In the genomic region with DNA sequence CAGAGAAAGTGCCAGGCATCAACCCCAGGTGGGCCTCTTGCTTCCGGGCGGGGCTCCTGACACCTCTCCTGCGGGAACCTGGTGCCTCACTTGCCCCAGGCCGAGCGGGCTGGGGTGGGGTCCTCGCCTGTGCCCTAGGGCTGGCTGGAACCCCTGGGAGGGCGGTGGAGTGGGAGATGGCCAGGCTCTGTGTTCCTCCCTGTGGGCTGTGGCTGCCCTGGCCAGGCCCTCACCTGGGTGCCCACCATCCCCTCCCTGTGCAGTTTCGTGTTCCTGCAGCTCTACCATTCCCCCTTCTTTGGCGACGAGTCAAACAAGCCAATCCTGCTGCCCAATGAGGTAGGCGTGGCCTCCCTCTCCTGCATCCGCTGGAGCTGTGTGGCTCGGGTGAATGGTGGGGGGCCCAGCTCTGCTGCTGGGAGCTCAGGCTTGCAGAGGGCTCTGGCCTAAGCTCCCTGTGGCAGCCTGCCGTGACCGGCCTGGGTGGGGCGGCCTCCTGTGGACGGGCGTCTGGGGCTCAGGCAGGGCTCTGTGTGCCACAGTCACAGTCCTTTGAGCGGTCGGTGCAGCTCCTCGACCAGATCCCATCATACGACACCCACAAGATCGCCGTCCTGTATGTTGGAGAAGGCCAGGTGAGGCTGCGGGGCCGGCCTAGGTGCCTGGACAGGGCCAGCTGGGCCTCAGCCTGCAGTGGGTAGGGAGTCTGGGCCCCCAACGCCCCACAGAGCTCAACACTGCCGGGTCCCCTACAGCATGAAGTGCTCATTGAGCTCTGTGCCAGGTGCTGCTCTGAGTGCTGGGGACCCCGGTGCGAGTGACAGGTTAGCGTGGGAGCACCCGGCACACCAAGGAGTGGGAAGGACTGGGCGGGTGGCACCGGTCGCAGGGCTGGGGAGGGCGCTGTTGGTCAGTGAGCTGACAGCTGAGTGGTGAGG, we compare ENCODE assay signal across 18 cellular contexts.
"Had no signal": no experiment of that assay in that cellular context is flagged by ENCODE, and none has a peak within 500 bp of the region (broad histone marks: within the 10 kb centered on the region; RNA-seq: fewer than 3 reads in every experiment).

No MANE protein-coding gene starts in this region.

- H3K27me3 ChIP-seq: ascending aorta, esophagus muscularis mucosa had no signal

- H3K9me3 Mint-ChIP-seq: activated CD4-positive, alpha-beta T cell treated with anti-CD3 and anti-CD28 coated beads, Interleukin-2, amount 10 ng/mL, durations not matched to agents 24 days and 14 days; activated T-cell treated with anti-CD3 and anti-CD28 coated beads, Interleukin-2, amount 50 U/mL, for 72 hours; natural killer cell treated with Interleukin-12 subunit alpha and Interleukin-12 subunit beta and Interleukin-15 and Interleukin-18, amount 100 ng/mL, for 72 hours had no signal

- H3K4me1 Mint-ChIP-seq: activated CD4-positive, alpha-beta T cell treated with anti-CD3 and anti-CD28 coated beads, Interleukin-2, amount 10 ng/mL, durations not matched to agents 24 days and 14 days had no signal

- H3K27ac ChIP-seq: ascending aorta, lower lobe of right lung had no signal

- H3K4me3 ChIP-seq: ascending aorta, esophagus muscularis mucosa, lower lobe of right lung had no signal

- H3K36me3 Mint-ChIP-seq: natural killer cell treated with Interleukin-12 subunit alpha and Interleukin-12 subunit beta and Interleukin-15 and Interleukin-18, amount 100 ng/mL, for 72 hours had no signal

- H3K4me3 Mint-ChIP-seq: activated CD4-positive, alpha-beta T cell treated with anti-CD3 and anti-CD28 coated beads, Interleukin-2, amount 10 ng/mL, durations not matched to agents 24 days and 14 days; activated T-cell treated with anti-CD3 and anti-CD28 coated beads, Interleukin-2, amount 50 U/mL, for 72 hours; natural killer cell treated with Interleukin-12 subunit alpha and Interleukin-12 subunit beta and Interleukin-15 and Interleukin-18, amount 100 ng/mL, for 72 hours had no signal

- ATAC-seq: lower lobe of right lung; natural killer cell treated with Interleukin-12 subunit alpha and Interleukin-12 subunit beta and Interleukin-15 and Interleukin-18, amount 100 ng/mL, for 72 hours; stimulated activated naive CD8-positive, alpha-beta T cell treated with anti-CD3 and anti-CD28 coated beads, Interleukin-15, Interleukin-2, amounts not matched to agents 100 U/mL and 50 U/mL, for 24 hours had no signal

- H3K27ac Mint-ChIP-seq: activated CD4-positive, alpha-beta T cell treated with anti-CD3 and anti-CD28 coated beads, Interleukin-2, amount 10 ng/mL, durations not matched to agents 24 days and 14 days; activated T-cell treated with anti-CD3 and anti-CD28 coated beads, Interleukin-2, amount 50 U/mL, for 72 hours; natural killer cell treated with Interleukin-12 subunit alpha and Interleukin-12 subunit beta and Interleukin-15 and Interleukin-18, amount 100 ng/mL, for 72 hours had no signal

- H3K27me3 Mint-ChIP-seq: activated CD4-positive, alpha-beta T cell treated with anti-CD3 and anti-CD28 coated beads, Interleukin-2, amount 10 ng/mL, durations not matched to agents 24 days and 14 days; natural killer cell treated with Interleukin-12 subunit alpha and Interleukin-12 subunit beta and Interleukin-15 and Interleukin-18, amount 100 ng/mL, for 72 hours had no signal

- DNase-seq: activated CD4-positive, alpha-beta T cell treated with anti-CD3 and anti-CD28 coated beads, Interleukin-2, amount 10 ng/mL, durations not matched to agents 24 days and 14 days; activated CD8-positive, alpha-beta memory T cell treated with anti-CD3 and anti-CD28 coated beads, Interleukin-2, amount 50 U/mL, for 4 hours; activated effector memory CD4-positive, alpha-beta T cell treated with anti-CD3 and anti-CD28 coated beads, Interleukin-2, amount 50 U/mL, for 16 hours; activated naive CD4-positive, alpha-beta T cell treated with anti-CD3 and anti-CD28 coated beads, Interleukin-2, amount 50 U/mL, for 16 hours; activated T-cell treated with anti-CD3 and anti-CD28 coated beads, Interleukin-2, amount 50 U/mL, for 72 hours; dermis blood vessel endothelial cell; effector memory CD4-positive, alpha-beta T cell; hippocampal formation; islet precursor cell; lower lobe of right lung; posterior cingulate gyrus; stimulated activated CD8-positive, alpha-beta memory T cell treated with anti-CD3 and anti-CD28 coated beads, Interleukin-4, amount 100 ng/mL, for 48 hours; stimulated activated naive CD8-positive, alpha-beta T cell treated with anti-CD3 and anti-CD28 coated beads, Interleukin-15, Interleukin-2, amounts not matched to agents 100 U/mL and 50 U/mL, for 24 hours; T1000; trophoblast cell had no signal

- H3K4me1 ChIP-seq: ascending aorta had no signal

- H3K9me3 ChIP-seq: ascending aorta, esophagus muscularis mucosa, lower lobe of right lung had no signal
